ENCODE assay signal across 8 cellular contexts in genomic region chr6:44269921-44270525, GRCh38. TPM values are rescaled to one million over a fixed set of nuclear protein-coding genes. Genes with fewer than 3 reads are reported as not detected.
DNase-seq lines count a peak whose midpoint lies in the region; ATAC-seq and TF ChIP-seq lines count a peak whose summit lies in the region.

Gene TMEM151B (plus strand): TSS chr6:44270450. CDS start chr6:44270743, 293 bp downstream.

- peak within 1 kb of the TSS; percentile 68 to 88 (median 79) for H3K4me3 Mint-ChIP-seq in IgD-negative memory B cell
- H3K4me3 Mint-ChIP-seq in nephron progenitor cell, result peak within 1 kb of the TSS; percentile 85

- peaks cover 36% of the 10 kb centered on the region for H4K20me1 ChIP-seq in BLaER1
- H4K20me1 ChIP-seq in mammary epithelial cell (ENCODE audit: insufficient read depth, low read length), result no peaks in the 10 kb centered on the region

- no peaks in the 10 kb centered on the region for H3K36me3 Mint-ChIP-seq in IgD-negative memory B cell
- no peaks in the 10 kb centered on the region for H3K36me3 Mint-ChIP-seq in nephron progenitor cell (ENCODE audit: low read depth)

- ATAC-seq in GM18511 (IDR thresholded peaks at IDR 0.05; ENCODE audit: unreplicated experiment) (no peak), HG02623 (IDR thresholded peaks at IDR 0.05; ENCODE audit: unreplicated experiment) (no peak)

- H3K9me3 Mint-ChIP-seq in IgD-negative memory B cell (no peaks in the 10 kb centered on the region), nephron progenitor cell (no peaks in the 10 kb centered on the region)

- 18% methylated on average over 9 of the region's 29 CpGs for WGBS in mammary epithelial cell (ENCODE audit: low coverage, missing lambda C conversion rate)

- peaks cover 34% of the 10 kb centered on the region for H3K27me3 Mint-ChIP-seq in IgD-negative memory B cell
- peaks cover 14% of the 10 kb centered on the region for H3K27me3 Mint-ChIP-seq in nephron progenitor cell (ENCODE audit: low read depth, poor library complexity)

- no peak within 1 kb of the TSS for H3K9ac ChIP-seq in BLaER1
- H3K9ac ChIP-seq in mammary epithelial cell (ENCODE audit: insufficient read depth, low read length), result no peak within 1 kb of the TSS

- H2AFZ ChIP-seq in mammary epithelial cell (ENCODE audit: low read depth, low read length), result no peak within 1 kb of the TSS

- dilution Hi-C loops in mammary epithelial cell (cut with HindIII; ENCODE audit: low sequenced_read_pairs), result loop anchor here (5.0 kb wide), 1 partner anchor 37 kb away; no protein-coding TSS in a partner anchor

- intact Hi-C loops in mammary epithelial cell (cut with micrococcal nuclease), result loop anchor here (1.0 to 2.0 kb wide), 2 partner anchors 42 to 117 kb away; partner anchors contain the start of gene CDC5L

- DNase-seq in mammary epithelial cell (no peak), nephron progenitor cell (peak; percentile 49), epidermal melanocyte (ENCODE audit: insufficient read length, low spot score) (no peak), GDM1 (lab: John Stamatoyannopoulos, UW) (no peak)

- H3K36me3 ChIP-seq in BLaER1 (no peaks in the 10 kb centered on the region), mammary epithelial cell (ENCODE audit: insufficient read depth, low read length) (no peaks in the 10 kb centered on the region)

- H3K9me3 ChIP-seq in BLaER1 (no peaks in the 10 kb centered on the region), mammary epithelial cell (replicated peaks; ENCODE audit: insufficient read depth, low read length) (no peaks in the 10 kb centered on the region)

- H3K4me2 ChIP-seq in BLaER1 (peak within 1 kb of the TSS; percentile 92), mammary epithelial cell (ENCODE audit: insufficient read depth, low read depth, low read length) (peak within 1 kb of the TSS; percentile 63)

- in situ Hi-C loops in mammary epithelial cell (cut with MboI; ENCODE audit: low sequenced_read_pairs in 2 of 2), result loop anchor here in 1 of 2 donors (5.0 kb wide), 1 partner anchor 72 kb away; the partner anchor contains the start of gene SPATS1

- H3K27ac Mint-ChIP-seq in IgD-negative memory B cell, result peak within 1 kb of the TSS in 2 of 3 donors; percentile 8 to 39
- H3K27ac Mint-ChIP-seq in nephron progenitor cell, result no peak within 1 kb of the TSS

- H3K4me1 Mint-ChIP-seq in IgD-negative memory B cell (peaks cover 17 to 20% (median 20%) of the 10 kb centered on the region in 3 donors), nephron progenitor cell (peaks cover 65% of the 10 kb centered on the region)

- TF ChIP-seq CTCF in mammary epithelial cell (conservative IDR thresholded peaks at IDR 0.05 in 1 of 2, IDR thresholded peaks at IDR 0.05 in 1 of 2; ENCODE audit: extremely low read depth in 1 of 2, insufficient read depth in 1 of 2, low read depth in 1 of 2, low read length in 2 of 2) (no peak), nephron progenitor cell (IDR thresholded peaks at IDR 0.05) (no peak)

- peaks cover 55% of the 10 kb centered on the region for H3K27me3 ChIP-seq in BLaER1
- H3K27me3 ChIP-seq in mammary epithelial cell (ENCODE audit: insufficient read depth, low read length), result no peaks in the 10 kb centered on the region

- peaks cover 35% of the 10 kb centered on the region for H3K4me1 ChIP-seq in BLaER1
- H3K4me1 ChIP-seq in mammary epithelial cell (ENCODE audit: insufficient read depth, low read length), result peaks cover 8% of the 10 kb centered on the region

- H3K27ac ChIP-seq in BLaER1 (no peak within 1 kb of the TSS), mammary epithelial cell (ENCODE audit: insufficient read depth, low read depth, low read length) (no peak within 1 kb of the TSS)

- CTCF ChIA-PET in mammary epithelial cell (lab: Charles Lee; ENCODE audit: low non-redundant PET), result no interaction called here

- peaks cover under 1% of the 10 kb centered on the region for H3K79me2 ChIP-seq in mammary epithelial cell (ENCODE audit: insufficient read depth, low read length)

- no TSS peak for BruUV-seq in mammary epithelial cell (replicated peaks; lab: Mats Ljungman, UMichigan)

- H3K4me3 ChIP-seq in BLaER1 (peak within 1 kb of the TSS; percentile 69), mammary epithelial cell (replicated peaks in 1 of 3; ENCODE audit: insufficient read depth in 1 of 3, low read depth in 2 of 3, low read length in 3 of 3) (peak within 1 kb of the TSS in 1 of 3 experiments; percentile 17)

RNA-seq across cellular contexts. Expression of gene TMEM151B, which starts in this region (rescaled TPM):
- not detected for polyA plus RNA-seq in IgD-negative memory B cell
- not detected for total RNA-seq in mammary epithelial cell
- polyA plus RNA-seq in mammary epithelial cell, result 0.01 TPM
- polyA minus RNA-seq in mammary epithelial cell, result not detected
